In genomic region chr10:97713351-97713827, GRCh38 we compare ENCODE assay signal across 8 cellular contexts. TPM values are rescaled to one million over a fixed set of nuclear protein-coding genes. Genes with fewer than 3 reads are reported as not detected.
DNase-seq lines count a peak whose midpoint lies in the region; ATAC-seq, FAIRE-seq and TF ChIP-seq lines count a peak whose summit lies in the region.

Gene MARVELD1 (plus strand): TSS chr10:97713730. CDS start chr10:97713877, 147 bp downstream.

- no peak within 1 kb of the TSS for H2AFZ ChIP-seq in HepG2 (ENCODE audit: low read length)

- CTCF ChIA-PET in HepG2 (lab: Yijun Ruan, JAX; ENCODE audit: low intra/inter-chr PET ratio, low total read pairs), result no interaction called here

- POLR2A ChIA-PET in HepG2 (lab: Yijun Ruan, JAX), result no interaction called here

- H3K4me2 ChIP-seq in HepG2 (ENCODE audit: low read depth, low read length), result no peak within 1 kb of the TSS

- no TSS peak for BruUV-seq in HepG2 (replicated peaks; lab: Mats Ljungman, UMichigan)

- TF ChIP-seq EP300 in HepG2 (IDR thresholded peaks at IDR 0.05; ENCODE audit: low read depth in 2 of 2, low read length in 2 of 2) (no peak), HepG2 (CRISPR knock-in tag; IDR thresholded peaks at IDR 0.05; ENCODE audit: borderline replicate concordance) (no peak)

- 29% methylated on average over 38 of the region's 38 CpGs for WGBS in liver
- WGBS in HepG2 (ENCODE audit: low lambda C conversion rate), result 85% methylated on average over 34 of the region's 38 CpGs

- H3K4me1 Mint-ChIP-seq in activated T-cell treated with anti-CD3 and anti-CD28 coated beads, Interleukin-2, amount 50 U/mL, for 72 hours (ENCODE audit: low read depth), result peaks cover 20% of the 10 kb centered on the region

- H3K27ac ChIP-seq in liver (ENCODE audit: low read depth in 1 of 2, low read length in 2 of 2), result peak within 1 kb of the TSS; percentile 57 to 71
- no peak within 1 kb of the TSS for H3K27ac ChIP-seq in HepG2 (ENCODE audit: extremely low read length, insufficient read depth, low read length)

- H3K4me1 ChIP-seq in liver (ENCODE audit: control insufficient read depth in 4 of 4, insufficient read depth in 4 of 4, low read length in 3 of 4) (peaks cover 0 to 15% (median 11%) of the 10 kb centered on the region in 4 donors), HepG2 (ENCODE audit: insufficient read depth, low read length) (peaks cover 26% of the 10 kb centered on the region)

- no peak for TF ChIP-seq POLR2A in HepG2 (IDR thresholded peaks at IDR 0.05; ENCODE audit: insufficient read depth in 1 of 2, low read depth in 2 of 2, low read length in 2 of 2)

- in situ Hi-C loops in HepG2 (cut with HindIII; ENCODE audit: extremely low pct_ligation_motif_present, low pct_unique_long_range_greater_than_20kb), result no loop called here

- H3K9ac ChIP-seq in liver (ENCODE audit: low read depth in 1 of 2, low read length in 2 of 2) (no peak within 1 kb of the TSS), HepG2 (ENCODE audit: insufficient read depth, low read depth, low read length) (no peak within 1 kb of the TSS)

- H3K79me2 ChIP-seq in HepG2 (ENCODE audit: insufficient read depth, low read length), result no peaks in the 10 kb centered on the region

- DNase-seq in HepG2 (ENCODE audit: low spot score) (no peak), NCI-H1417 (lab: John Stamatoyannopoulos, UW) (peak; percentile 6 to 70 (median 64)), foreskin melanocyte (peak; percentile 72), omental fat pad (ENCODE audit: low spot score) (no peak)
- DNase-seq in activated T-cell treated with anti-CD3 and anti-CD28 coated beads, Interleukin-2, amount 50 U/mL, for 72 hours, result peak in 1 of 2 donors; percentile 12

- H3K27me3 ChIP-seq in liver (ENCODE audit: control insufficient read depth in 4 of 4, insufficient read depth in 4 of 4, low read length in 3 of 4), result no peaks in the 10 kb centered on the region
- H3K27me3 ChIP-seq in HepG2 (ENCODE audit: control insufficient read depth in 1 of 2, insufficient read depth in 2 of 2, low read length in 2 of 2), result peaks cover 0 to 8% of the 10 kb centered on the region in 2 experiments; a peak in 2 of 5 replicates

- no peaks in the 10 kb centered on the region for H3K9me3 Mint-ChIP-seq in activated T-cell treated with anti-CD3 and anti-CD28 coated beads, Interleukin-2, amount 50 U/mL, for 72 hours

- no peaks in the 10 kb centered on the region for H3K9me3 ChIP-seq in liver (ENCODE audit: control insufficient read depth in 4 of 4, low read length in 3 of 4)
- no peaks in the 10 kb centered on the region for H3K9me3 ChIP-seq in HepG2 (ENCODE audit: low read length)

- H3K27me3 Mint-ChIP-seq in activated T-cell treated with anti-CD3 and anti-CD28 coated beads, Interleukin-2, amount 50 U/mL, for 72 hours (ENCODE audit: low read depth), result peaks cover 32% of the 10 kb centered on the region

- intact Hi-C loops in HepG2 (cut with micrococcal nuclease; ENCODE audit: unreplicated experiment), result no loop called here

- H3K4me3 ChIP-seq in liver (ENCODE audit: low read depth in 1 of 3, low read length in 3 of 3) (peak within 1 kb of the TSS; percentile 56 to 60 (median 59)), HepG2 (replicated peaks in 1 of 3; ENCODE audit: insufficient read depth in 1 of 3, low read depth in 2 of 3, low read length in 3 of 3) (no peak within 1 kb of the TSS)

- H3K36me3 ChIP-seq in liver (ENCODE audit: control insufficient read depth in 4 of 4, insufficient read depth in 3 of 4, low read depth in 1 of 4, low read length in 3 of 4) (no peaks in the 10 kb centered on the region), HepG2 (replicated peaks in 1 of 2; ENCODE audit: control insufficient read depth in 1 of 2, insufficient read depth in 2 of 2, low read length in 2 of 2) (no peaks in the 10 kb centered on the region)

- H3K4me3 Mint-ChIP-seq in activated T-cell treated with anti-CD3 and anti-CD28 coated beads, Interleukin-2, amount 50 U/mL, for 72 hours, result peak within 1 kb of the TSS; percentile 93 to 96

- no peak for TF ChIP-seq CTCF in liver (IDR thresholded peaks at IDR 0.05; ENCODE audit: low read depth, low read length, missing input control)
- no peak for TF ChIP-seq CTCF in HepG2 (CRISPR knock-in tag; IDR thresholded peaks at IDR 0.05)
- no peak for TF ChIP-seq CTCF in omental fat pad (IDR thresholded peaks at IDR 0.05)

- peak within 1 kb of the TSS; percentile 21 for H3K27ac Mint-ChIP-seq in activated T-cell treated with anti-CD3 and anti-CD28 coated beads, Interleukin-2, amount 50 U/mL, for 72 hours

- FAIRE-seq in HepG2 (lab: Jason Lieb, UNC), result no peak

- H4K20me1 ChIP-seq in HepG2 (ENCODE audit: insufficient read depth, low read length), result no peaks in the 10 kb centered on the region

- ATAC-seq in HepG2 (no peak), omental fat pad (ENCODE audit: low FRiP score) (peak; percentile 11), GM19395 (IDR thresholded peaks at IDR 0.05; ENCODE audit: unreplicated experiment) (no peak), HG03139 (IDR thresholded peaks at IDR 0.05; ENCODE audit: unreplicated experiment) (no peak)
- ATAC-seq in activated T-cell treated with anti-CD3 and anti-CD28 coated beads, Interleukin-2, amount 50 U/mL, for 72 hours (replicated peaks in 1 of 2), result peak in 1 of 2 donors; percentile 10

- H3K36me3 Mint-ChIP-seq in activated T-cell treated with anti-CD3 and anti-CD28 coated beads, Interleukin-2, amount 50 U/mL, for 72 hours (ENCODE audit: insufficient read depth in 2 of 2), result peaks cover 0 to 2% of the 10 kb centered on the region in 2 donors

- TF ChIP-seq RAD21 in liver (IDR thresholded peaks at IDR 0.05) (no peak), HepG2 (CRISPR knock-in tag; IDR thresholded peaks at IDR 0.05) (no peak)

TF ChIP-seq in liver, 16 proteins besides CTCF, POLR2A, EP300 and RAD21 (continues in another document):
- TF ChIP-seq RXRA (IDR thresholded peaks at IDR 0.05) (no peak), JUND (IDR thresholded peaks at IDR 0.05) (no peak), ZBTB33 (IDR thresholded peaks at IDR 0.05) (no peak), HNF4A (conservative IDR thresholded peaks at IDR 0.05) (no peak)

TF ChIP-seq in HepG2, 621 proteins besides CTCF, POLR2A, EP300 and RAD21 (continues in another document):
- TF ChIP-seq ZNF317 (CRISPR knock-in tag; IDR thresholded peaks at IDR 0.05) (no peak), MLX (CRISPR knock-in tag; IDR thresholded peaks at IDR 0.05) (no peak), DR1 (CRISPR knock-in tag; IDR thresholded peaks at IDR 0.05) (no peak), SAP130 (CRISPR knock-in tag; IDR thresholded peaks at IDR 0.05; ENCODE audit: low read depth) (no peak), THYN1 (CRISPR knock-in tag; IDR thresholded peaks at IDR 0.05; ENCODE audit: borderline replicate concordance, low read depth) (no peak), MYNN (CRISPR knock-in tag; IDR thresholded peaks at IDR 0.05; ENCODE audit: low read depth) (no peak), E2F5 (CRISPR knock-in tag; conservative IDR thresholded peaks at IDR 0.05) (no peak), HNF4G (IDR thresholded peaks at IDR 0.05; ENCODE audit: borderline replicate concordance, low read depth, low read length) (no peak), HNF4G (CRISPR knock-in tag; IDR thresholded peaks at IDR 0.05; ENCODE audit: borderline replicate concordance, low read depth) (no peak), ATF3 (CRISPR knock-in tag; IDR thresholded peaks at IDR 0.05) (no peak)

RNA-seq across cellular contexts. Expression of gene MARVELD1, which starts in this region (rescaled TPM):
- total RNA-seq in liver (1 to 10 TPM; 2.3 to 3.3 TPM), HepG2 (2016; rRNA removed; fragmentation: Illumina TruSeq; extraction: Trizol) (not detected in 2 replicates), omental fat pad (10 to 100 TPM; 16.7 to 23.0 (median 21.3) TPM)
- polyA plus RNA-seq in liver (1 to 10 TPM in 1 of 2 donors, under 1 TPM in 1; 0.72 to 3.3 TPM), HepG2 (2011; rRNA removed) (0.08 TPM in 1 of 2 replicates, not detected in the other)
- total RNA-seq in HepG2 (2016; cell fraction: cytosol; rRNA removed; fragmentation: Illumina TruSeq; extraction: Trizol; ENCODE audit: low read depth), result not detected in 2 replicates
- not detected in 2 replicates for total RNA-seq in HepG2 (2016; cell fraction: insoluble cytoplasmic fraction; rRNA removed; fragmentation: Illumina TruSeq; extraction: Trizol)
- total RNA-seq in HepG2 (2016; cell fraction: membrane; rRNA removed; fragmentation: Illumina TruSeq; extraction: Trizol), result not detected in 2 replicates
- not detected in 2 replicates for total RNA-seq in HepG2 (2016; cell fraction: nucleus; rRNA removed; fragmentation: Illumina TruSeq; extraction: Trizol)
- 0.03 TPM in 1 of 2 replicates, not detected in the other for polyA plus RNA-seq in HepG2 (2011; cell fraction: cytosol; rRNA removed)
- 0.03 and 0.26 TPM in 2 replicates for polyA plus RNA-seq in HepG2 (2011; cell fraction: nucleus; rRNA removed)
- polyA plus RNA-seq in HepG2 (2012), result not detected in 2 replicates
- polyA plus RNA-seq in HepG2 (2016; cell fraction: cytosol; fragmentation: Illumina TruSeq; extraction: Trizol; ENCODE audit: low read depth), result not detected in 2 replicates
- polyA plus RNA-seq in HepG2 (2016; cell fraction: insoluble cytoplasmic fraction; fragmentation: Illumina TruSeq; extraction: Trizol; ENCODE audit: low read depth), result not detected in 2 replicates
- not detected in 2 replicates for polyA plus RNA-seq in HepG2 (2016; cell fraction: membrane; fragmentation: Illumina TruSeq; extraction: Trizol; ENCODE audit: low read depth)
- polyA plus RNA-seq in HepG2 (2016; cell fraction: nucleus; fragmentation: Illumina TruSeq; extraction: Trizol; ENCODE audit: insufficient read depth, low read depth), result not detected in 2 replicates
- polyA minus RNA-seq in HepG2 (2011; rRNA and poly(A)+ RNA removed; ENCODE audit: low replicate concordance), result 33.8 TPM in 1 of 2 replicates, not detected in the other
- not detected in 2 replicates for polyA minus RNA-seq in HepG2 (2011; cell fraction: cytosol; rRNA and poly(A)+ RNA removed)
- polyA minus RNA-seq in HepG2 (2011; cell fraction: nucleus; rRNA and poly(A)+ RNA removed), result 0.13 TPM in 1 of 2 replicates, not detected in the other
- total RNA-seq in activated T-cell treated with anti-CD3 and anti-CD28 coated beads, Interleukin-2, amount 50 U/mL, for 72 hours, result 1 to 10 TPM; 1.5 to 1.9 TPM

Comparison
In these comparisons a context has a peak if more than half of its experiments do, and no peak if none do; other contexts are left out.
1. RNA of gene MARVELD1 (total RNA-seq): 16.7 to 23.0 TPM in omental fat pad; 2.3 to 3.3 TPM in liver, 1.5 to 1.9 TPM in activated T-cell treated with anti-CD3 and anti-CD28 coated beads, Interleukin-2, amount 50 U/mL, for 72 hours and not detected in HepG2; every median in the first group is over 4 times any median in the second.
2. H3K4me3 ChIP-seq: peak in liver (3 of 3); none in HepG2 (0 of 3).
3. DNase-seq: peak in NCI-H1417 (3 of 3) and foreskin melanocyte (single experiment); none in HepG2 (single experiment) and omental fat pad (single experiment).